ENCODE assay signal across 1 cellular context in genomic region chr18:23828426-23828825, GRCh38.
TF ChIP-seq lines count a peak whose summit lies in the region.

No MANE protein-coding gene starts in this region.

TF ChIP-seq in GM23338, 12 proteins besides CTCF, POLR2A, EP300 and RAD21 (continued from another document):
- TF ChIP-seq, protein P1, sequence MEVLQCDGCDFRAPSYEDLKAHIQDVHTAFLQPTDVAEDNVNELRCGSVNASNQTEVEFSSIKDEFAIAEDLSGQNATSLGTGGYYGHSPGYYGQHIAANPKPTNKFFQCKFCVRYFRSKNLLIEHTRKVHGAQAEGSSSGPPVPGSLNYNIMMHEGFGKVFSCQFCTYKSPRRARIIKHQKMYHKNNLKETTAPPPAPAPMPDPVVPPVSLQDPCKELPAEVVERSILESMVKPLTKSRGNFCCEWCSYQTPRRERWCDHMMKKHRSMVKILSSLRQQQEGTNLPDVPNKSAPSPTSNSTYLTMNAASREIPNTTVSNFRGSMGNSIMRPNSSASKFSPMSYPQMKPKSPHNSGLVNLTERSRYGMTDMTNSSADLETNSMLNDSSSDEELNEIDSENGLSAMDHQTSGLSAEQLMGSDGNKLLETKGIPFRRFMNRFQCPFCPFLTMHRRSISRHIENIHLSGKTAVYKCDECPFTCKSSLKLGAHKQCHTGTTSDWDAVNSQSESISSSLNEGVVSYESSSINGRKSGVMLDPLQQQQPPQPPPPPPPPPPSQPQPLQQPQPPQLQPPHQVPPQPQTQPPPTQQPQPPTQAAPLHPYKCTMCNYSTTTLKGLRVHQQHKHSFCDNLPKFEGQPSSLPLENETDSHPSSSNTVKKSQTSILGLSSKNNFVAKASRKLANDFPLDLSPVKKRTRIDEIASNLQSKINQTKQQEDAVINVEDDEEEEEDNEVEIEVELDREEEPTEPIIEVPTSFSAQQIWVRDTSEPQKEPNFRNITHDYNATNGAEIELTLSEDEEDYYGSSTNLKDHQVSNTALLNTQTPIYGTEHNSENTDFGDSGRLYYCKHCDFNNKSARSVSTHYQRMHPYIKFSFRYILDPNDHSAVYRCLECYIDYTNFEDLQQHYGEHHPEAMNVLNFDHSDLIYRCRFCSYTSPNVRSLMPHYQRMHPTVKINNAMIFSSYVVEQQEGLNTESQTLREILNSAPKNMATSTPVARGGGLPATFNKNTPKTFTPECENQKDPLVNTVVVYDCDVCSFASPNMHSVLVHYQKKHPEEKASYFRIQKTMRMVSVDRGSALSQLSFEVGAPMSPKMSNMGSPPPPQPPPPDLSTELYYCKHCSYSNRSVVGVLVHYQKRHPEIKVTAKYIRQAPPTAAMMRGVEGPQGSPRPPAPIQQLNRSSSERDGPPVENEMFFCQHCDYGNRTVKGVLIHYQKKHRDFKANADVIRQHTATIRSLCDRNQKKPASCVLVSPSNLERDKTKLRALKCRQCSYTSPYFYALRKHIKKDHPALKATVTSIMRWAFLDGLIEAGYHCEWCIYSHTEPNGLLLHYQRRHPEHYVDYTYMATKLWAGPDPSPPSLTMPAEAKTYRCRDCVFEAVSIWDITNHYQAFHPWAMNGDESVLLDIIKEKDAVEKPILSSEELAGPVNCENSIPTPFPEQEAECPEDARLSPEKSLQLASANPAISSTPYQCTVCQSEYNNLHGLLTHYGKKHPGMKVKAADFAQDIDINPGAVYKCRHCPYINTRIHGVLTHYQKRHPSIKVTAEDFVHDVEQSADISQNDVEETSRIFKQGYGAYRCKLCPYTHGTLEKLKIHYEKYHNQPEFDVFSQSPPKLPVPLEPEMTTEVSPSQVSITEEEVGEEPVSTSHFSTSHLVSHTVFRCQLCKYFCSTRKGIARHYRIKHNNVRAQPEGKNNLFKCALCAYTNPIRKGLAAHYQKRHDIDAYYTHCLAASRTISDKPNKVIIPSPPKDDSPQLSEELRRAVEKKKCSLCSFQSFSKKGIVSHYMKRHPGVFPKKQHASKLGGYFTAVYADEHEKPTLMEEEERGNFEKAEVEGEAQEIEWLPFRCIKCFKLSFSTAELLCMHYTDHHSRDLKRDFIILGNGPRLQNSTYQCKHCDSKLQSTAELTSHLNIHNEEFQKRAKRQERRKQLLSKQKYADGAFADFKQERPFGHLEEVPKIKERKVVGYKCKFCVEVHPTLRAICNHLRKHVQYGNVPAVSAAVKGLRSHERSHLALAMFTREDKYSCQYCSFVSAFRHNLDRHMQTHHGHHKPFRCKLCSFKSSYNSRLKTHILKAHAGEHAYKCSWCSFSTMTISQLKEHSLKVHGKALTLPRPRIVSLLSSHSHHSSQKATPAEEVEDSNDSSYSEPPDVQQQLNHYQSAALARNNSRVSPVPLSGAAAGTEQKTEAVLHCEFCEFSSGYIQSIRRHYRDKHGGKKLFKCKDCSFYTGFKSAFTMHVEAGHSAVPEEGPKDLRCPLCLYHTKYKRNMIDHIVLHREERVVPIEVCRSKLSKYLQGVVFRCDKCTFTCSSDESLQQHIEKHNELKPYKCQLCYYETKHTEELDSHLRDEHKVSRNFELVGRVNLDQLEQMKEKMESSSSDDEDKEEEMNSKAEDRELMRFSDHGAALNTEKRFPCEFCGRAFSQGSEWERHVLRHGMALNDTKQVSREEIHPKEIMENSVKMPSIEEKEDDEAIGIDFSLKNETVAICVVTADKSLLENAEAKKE (CRISPR knock-in tag; IDR thresholded peaks at IDR 0.05) = no peak
- TF ChIP-seq CREB1 (CRISPR knock-in tag; IDR thresholded peaks at IDR 0.05; ENCODE audit: low read depth) (no peak), NANOG (IDR thresholded peaks at IDR 0.05; ENCODE audit: borderline replicate concordance) (no peak), ZNF114 (CRISPR knock-in tag; IDR thresholded peaks at IDR 0.05) (no peak), POLR2AphosphoS5 (IDR thresholded peaks at IDR 0.05; ENCODE audit: low read depth) (no peak)
